1 cellular context compared by ENCODE assay signal in genomic region chr11:72008728-72009127, GRCh38.
TF ChIP-seq lines count a peak whose summit lies in the region.

No MANE protein-coding gene starts in this region.

TF ChIP-seq in GM12878, 131 proteins besides CTCF, POLR2A, EP300 and RAD21 (continued from another document):
- peak; percentile 9 for TF ChIP-seq BCL3 (IDR thresholded peaks at IDR 0.05; ENCODE audit: borderline replicate concordance, insufficient read depth, low read depth, low read length, poor library complexity, severe bottlenecking)
